ENCODE assay signal across 8 cellular contexts in the genomic region with DNA sequence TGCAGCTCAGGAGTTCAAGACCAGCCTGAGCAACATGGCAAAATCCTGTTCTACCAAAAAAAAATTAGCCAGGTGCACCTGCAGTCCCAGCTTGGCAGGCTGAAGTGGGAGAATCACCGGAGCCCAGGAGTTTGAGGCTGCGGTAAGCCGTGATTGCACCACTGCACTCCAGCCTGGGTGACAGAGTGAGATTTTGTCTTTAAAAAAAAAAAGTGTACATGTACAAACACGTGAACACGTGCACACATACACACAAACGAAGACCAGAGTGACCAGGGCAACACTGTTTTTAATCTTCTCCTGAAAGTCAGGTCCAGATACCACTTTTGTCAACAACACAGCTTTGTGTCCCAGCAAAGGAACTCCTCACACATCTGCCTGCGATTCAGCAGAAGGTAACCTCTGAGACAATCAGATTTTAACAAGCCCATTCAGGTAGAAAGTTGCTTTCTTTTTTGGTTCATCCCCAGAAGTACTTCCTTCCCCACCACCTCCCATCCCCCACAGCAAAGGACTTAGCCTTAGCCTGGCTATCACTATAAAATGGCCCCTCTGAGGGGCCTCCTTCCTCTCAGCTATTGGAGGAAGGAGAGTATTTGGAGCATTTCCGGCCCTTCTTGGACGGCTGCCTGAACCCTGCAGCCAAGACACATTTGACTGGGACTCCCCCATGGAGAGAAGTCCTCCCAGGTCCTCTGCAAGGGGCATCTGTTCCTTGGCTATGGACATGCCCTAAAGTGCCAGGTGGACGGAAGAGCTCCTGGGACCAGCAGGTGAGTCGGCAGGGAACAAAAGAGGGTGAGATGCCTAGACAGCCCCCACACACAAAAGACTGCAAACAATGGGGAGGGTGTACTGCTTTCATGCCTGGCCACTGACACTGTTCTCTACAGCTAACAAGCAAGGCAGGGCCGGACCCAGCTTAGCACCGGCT. TPM values are rescaled to one million over a fixed set of nuclear protein-coding genes. Genes with fewer than 3 reads are reported as not detected.
A peak's percentile ranks its signal among the peaks of the same experiment; 100 is the strongest.
DNase-seq lines count a peak whose midpoint lies in the region; ATAC-seq and TF ChIP-seq lines count a peak whose summit lies in the region.

No MANE protein-coding gene starts in this region.

- ATAC-seq in GM19468 (IDR thresholded peaks at IDR 0.05; ENCODE audit: extremely low read depth, unreplicated experiment): peak; percentile 39
- ATAC-seq in lung (ENCODE audit: insufficient read depth, low FRiP score): peak; percentile 3

- H3K9me3 ChIP-seq in SJSA1 (replicated peaks) (no peaks in the 10 kb centered on the region), lung (ENCODE audit: control insufficient read depth in 2 of 2, insufficient read depth in 1 of 2, low read length in 1 of 2) (no peaks in the 10 kb centered on the region), testis (no peaks in the 10 kb centered on the region)

- no peak for TF ChIP-seq CTCF in HL-60 (IDR thresholded peaks at IDR 0.05; ENCODE audit: insufficient read depth, low read length)
- TF ChIP-seq CTCF in lung (IDR thresholded peaks at IDR 0.05; ENCODE audit: control extremely low read depth, extremely low read depth): no peak
- TF ChIP-seq CTCF in testis (IDR thresholded peaks at IDR 0.05): no peak

- peaks cover 66% of the 10 kb centered on the region for H3K36me3 ChIP-seq in SJSA1
- no peaks in the 10 kb centered on the region for H3K36me3 ChIP-seq in lung (ENCODE audit: control insufficient read depth in 2 of 2, insufficient read depth in 2 of 2, low read length in 2 of 2)
- no peaks in the 10 kb centered on the region for H3K36me3 ChIP-seq in testis (ENCODE audit: low read depth, missing control alignments)

- H3K4me1 ChIP-seq in SJSA1 (replicated peaks) (peaks cover 72% of the 10 kb centered on the region), lung (ENCODE audit: control insufficient read depth in 2 of 2, insufficient read depth in 2 of 2, low read length in 2 of 2) (peaks cover 59 to 77% of the 10 kb centered on the region in 2 donors), testis (peaks cover 94% of the 10 kb centered on the region)

- H3K4me3 ChIP-seq in HL-60 (replicated peaks; ENCODE audit: insufficient read depth, low read length) (no peak overlapping the region; the same call in 1 of the 2 replicates), SJSA1 (no peak overlapping the region), lung (no peak overlapping the region), testis (no peak overlapping the region)

- TF ChIP-seq POLR2A in testis (IDR thresholded peaks at IDR 0.05): no peak

- DNase-seq in ELR (ENCODE audit: low read depth): peak; percentile 82
- DNase-seq in HL-60 (ENCODE audit: low read depth in 1 of 2, low spot score in 1 of 2): peak in 1 of 2 experiments; percentile 91
- DNase-seq in SJSA1 (ENCODE audit: low read depth in 1 of 2, low spot score in 2 of 2): no peak
- peak; percentile 64 for DNase-seq in lung (ENCODE audit: low spot score)
- peak; percentile 86 for DNase-seq in testis
- DNase-seq in KG1 (lab: John Stamatoyannopoulos, UW): no peak

- H3K27me3 ChIP-seq in HL-60 (ENCODE audit: insufficient read depth, poor library complexity, severe bottlenecking) (no peaks in the 10 kb centered on the region), SJSA1 (replicated peaks) (no peaks in the 10 kb centered on the region), lung (ENCODE audit: control insufficient read depth, insufficient read depth) (no peaks in the 10 kb centered on the region), testis (no peaks in the 10 kb centered on the region)

- intact Hi-C loops in testis (cut with DNase I; ENCODE audit: low total_unique reads): no loop called here

- 4 to 5% methylated on average over 13 of the region's 13 CpGs for WGBS in lung, 2 donors
- 27 to 37% methylated on average over 11 to 13 of the region's 13 CpGs for WGBS in testis, 2 donors

- peak overlapping the region; percentile 51 for H3K27ac ChIP-seq in HL-60 (replicated peaks)
- H3K27ac ChIP-seq in SJSA1: peak overlapping the region; percentile 1
- peak overlapping the region; percentile 57 for H3K27ac ChIP-seq in cingulate gyrus (ENCODE audit: low read depth, low read length)
- peak overlapping the region; percentile 59 to 90 for H3K27ac ChIP-seq in lung (ENCODE audit: low read depth in 1 of 2, low read length in 1 of 2)
- H3K27ac ChIP-seq in testis: peak overlapping the region; percentile 41 to 67

RNA-seq across cellular contexts. Expression of gene CTDSP2, which starts 9.8 kb away (rescaled TPM):
- total RNA-seq in SJSA1 (2014; rRNA removed; shearing (Covaris generic)): 420 and 508 TPM in 2 replicates
- total RNA-seq in lung (100 to 1,000 TPM; 162 to 179 TPM), testis (100 to 1,000 TPM; 103 to 140 TPM)
- polyA plus RNA-seq in lung (100 to 1,000 TPM in 1 of 2 donors, 10 to 100 TPM in 1; 46.8 to 104 TPM), testis (ENCODE audit: insufficient read depth, low read depth, low replicate concordance) (123 TPM)

RNA-seq across cellular contexts. Expression of gene AVIL, which starts 18.2 kb away (rescaled TPM):
- total RNA-seq in SJSA1 (2014; rRNA removed; shearing (Covaris generic)): 6.0 and 6.6 TPM in 2 replicates
- total RNA-seq in lung: 1 to 10 TPM; 8.1 to 9.7 TPM
- polyA plus RNA-seq in lung: 10 to 100 TPM in 1 of 2 donors, 1 to 10 TPM in 1; 4.3 to 11.7 TPM
- total RNA-seq in testis: 1 to 10 TPM; 3.1 to 4.4 TPM
- 6.0 TPM for polyA plus RNA-seq in testis (ENCODE audit: insufficient read depth, low read depth, low replicate concordance)

RNA-seq across cellular contexts. Expression of gene TSFM, which starts 54.1 kb away (rescaled TPM):
- total RNA-seq in SJSA1 (2014; rRNA removed; shearing (Covaris generic)): 591 and 596 TPM in 2 replicates
- total RNA-seq in lung: 10 to 100 TPM; 17.1 to 28.0 TPM
- 10 to 100 TPM; 23.9 to 40.0 TPM for polyA plus RNA-seq in lung
- 10 to 100 TPM; 26.9 to 30.0 TPM for total RNA-seq in testis
- 51.2 TPM for polyA plus RNA-seq in testis (ENCODE audit: insufficient read depth, low read depth, low replicate concordance)

Comparison
In these comparisons a context has a peak if more than half of its experiments do, and no peak if none do; other contexts are left out.
1. DNase-seq: peak in ELR (single experiment), lung (single experiment) and testis (single experiment); none in SJSA1 (0 of 2) and KG1 (single experiment).
2. H3K27ac ChIP-seq: peak in every context shown above with its lines; median percentile 74 in lung; 57 in cingulate gyrus; 54 in testis; 51 in HL-60; 1 in SJSA1.
3. RNA of gene TSFM, which starts 54.1 kb away (total RNA-seq): 591 to 596 TPM in SJSA1; 26.9 to 30.0 TPM in testis and 17.1 to 28.0 TPM in lung; every median in the first group is over 10 times any median in the second.